ENCODE assay signal across 8 cellular contexts in the genomic region with DNA sequence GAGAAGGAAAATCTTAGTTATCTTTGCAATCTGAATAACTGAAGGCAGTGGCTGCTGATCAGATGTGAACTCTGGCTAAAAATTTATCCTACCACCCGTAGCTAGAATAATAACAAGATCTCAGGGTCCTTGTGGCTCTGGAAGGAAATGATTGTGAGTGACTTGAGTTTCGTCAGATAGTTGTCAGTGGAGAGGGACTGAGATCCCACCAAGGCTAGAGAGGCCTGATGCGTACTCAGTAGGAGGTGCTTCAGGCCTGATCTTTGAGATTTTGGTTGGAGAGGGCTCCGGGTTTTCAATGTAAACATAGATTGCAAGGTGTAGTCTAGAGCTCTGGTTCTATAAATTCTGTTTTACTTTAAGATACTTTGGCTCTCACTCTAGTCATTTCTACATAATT. TPM values are rescaled to one million over a fixed set of nuclear protein-coding genes. Genes with fewer than 3 reads are reported as not detected.
DNase-seq lines count a peak whose midpoint lies in the region; ATAC-seq and TF ChIP-seq lines count a peak whose summit lies in the region.
"Had no signal": no experiment of that assay in that cellular context is flagged by ENCODE, and none has a peak within 500 bp of the region (broad histone marks: within the 10 kb centered on the region; RNA-seq: fewer than 3 reads in every experiment).

No MANE protein-coding gene starts in this region.

- no peaks in the 10 kb centered on the region for H4K20me1 ChIP-seq in HCT116 (ENCODE audit: insufficient read depth)

- no peak overlapping the region for H3K27ac ChIP-seq in HCT116 (ENCODE audit: low read depth, low read length)

- TF ChIP-seq POLR2A in HCT116 (IDR thresholded peaks at IDR 0.05; ENCODE audit: borderline replicate concordance, extremely low read depth, insufficient read depth, insufficient read length), result no peak

- no peaks in the 10 kb centered on the region for H3K9me3 ChIP-seq in HCT116 (ENCODE audit: control insufficient read depth in 1 of 2, insufficient read depth in 1 of 2, low read depth in 1 of 2, low read length in 2 of 2)
- H3K9me3 ChIP-seq in T-helper 17 cell (ENCODE audit: control insufficient read depth, low read length, poor library complexity, severe bottlenecking), result no peaks in the 10 kb centered on the region
- H3K9me3 ChIP-seq: mucosa of descending colon had no signal

- peak overlapping the region; percentile 83 for H3K4me2 ChIP-seq in HCT116 (ENCODE audit: low read length)

- no peaks in the 10 kb centered on the region for H3K9me2 ChIP-seq in HCT116 (ENCODE audit: insufficient read depth)

- H3K4me3 ChIP-seq in HCT116 (replicated peaks in 1 of 2; ENCODE audit: low read depth in 1 of 2, low read length in 2 of 2) (peak overlapping the region; percentile 59 to 76; a peak in 3 of 4 replicates), foreskin fibroblast (ENCODE audit: low read depth in 1 of 2, low read length in 2 of 2) (peak overlapping the region; percentile 49 to 81)

- DNase-seq in HCT116 (ENCODE audit: low read depth, low spot score) (no peak), T-helper 17 cell (no peak), foreskin fibroblast (no peak), RKO (ENCODE audit: low spot score) (no peak)
- no peak for DNase-seq in activated CD4-positive, alpha-beta T cell treated with anti-CD3 and anti-CD28 coated beads, Interleukin-2, amount 50 U/mL, for 1 hour

- CTCF ChIA-PET in HCT116 (lab: Charles Lee), result interaction anchor here (0.8 to 1.4 kb wide), 3 partner anchors 12 to 84 kb away, joined by 3 to 4 read pairs (median 3); no protein-coding TSS in a partner anchor

- H3K4me3 Mint-ChIP-seq in T-helper 17 cell, result peak overlapping the region; percentile 92
- peak overlapping the region; percentile 77 for H3K4me3 Mint-ChIP-seq in stimulated activated memory B cell treated with anti-CD40 and anti-IgM and Interleukin-4, amounts not matched to agents 10 μg/mL and 1 μg/mL and 100 μg/mL, for 72 hours

- H3K27me3 ChIP-seq in HCT116 (ENCODE audit: insufficient read depth, low read length), result no peaks in the 10 kb centered on the region

- no peak overlapping the region; the same call in 1 of the 2 replicates for H3K9ac ChIP-seq in HCT116 (ENCODE audit: low read length)

- no peak overlapping the region for H2AFZ ChIP-seq in HCT116 (ENCODE audit: low read depth, low read length, poor library complexity, severe bottlenecking)

- no peaks in the 10 kb centered on the region for H3K27me3 Mint-ChIP-seq in T-helper 17 cell
- H3K27me3 Mint-ChIP-seq in stimulated activated memory B cell treated with anti-CD40 and anti-IgM and Interleukin-4, amounts not matched to agents 10 μg/mL and 1 μg/mL and 100 μg/mL, for 72 hours, result no peaks in the 10 kb centered on the region

- peaks cover 42% of the 10 kb centered on the region for H3K4me1 Mint-ChIP-seq in T-helper 17 cell
- H3K4me1 Mint-ChIP-seq in stimulated activated memory B cell treated with anti-CD40 and anti-IgM and Interleukin-4, amounts not matched to agents 10 μg/mL and 1 μg/mL and 100 μg/mL, for 72 hours, result peaks cover 43% of the 10 kb centered on the region

- TF ChIP-seq CTCF in HCT116 (IDR thresholded peaks at IDR 0.05 in 2 of 3, conservative IDR thresholded peaks at IDR 0.05 in 1 of 3; ENCODE audit: borderline replicate concordance in 1 of 3, insufficient read depth in 1 of 3, low read depth in 2 of 3, low read length in 2 of 3) (no peak), foreskin fibroblast (IDR thresholded peaks at IDR 0.05; ENCODE audit: low read depth, low read length) (no peak)

- peak overlapping the region; percentile 93 for H3K27ac Mint-ChIP-seq in T-helper 17 cell
- H3K27ac Mint-ChIP-seq in stimulated activated memory B cell treated with anti-CD40 and anti-IgM and Interleukin-4, amounts not matched to agents 10 μg/mL and 1 μg/mL and 100 μg/mL, for 72 hours, result peak overlapping the region; percentile 99

- H3K9me3 Mint-ChIP-seq in stimulated activated memory B cell treated with anti-CD40 and anti-IgM and Interleukin-4, amounts not matched to agents 10 μg/mL and 1 μg/mL and 100 μg/mL, for 72 hours, result no peaks in the 10 kb centered on the region

- H3K4me1 ChIP-seq in HCT116 (ENCODE audit: control insufficient read depth in 1 of 2, insufficient read depth in 2 of 2, low read length in 2 of 2), result peaks cover 14 to 31% of the 10 kb centered on the region in 2 experiments

- TSS peak; percentile 49 for BruUV-seq in HCT116 (replicated peaks; lab: Mats Ljungman, UMichigan)

- peaks cover 39% of the 10 kb centered on the region for H3K79me2 ChIP-seq in HCT116 (ENCODE audit: insufficient read depth, low read length)

- intact Hi-C loops in HCT116 (cut with micrococcal nuclease), result loop anchor here (2.0 kb wide), 2 partner anchors 83 to 137 kb away; a partner anchor contains a TSS

- ATAC-seq in HCT116, result no peak
- ATAC-seq in T-helper 17 cell, result no peak
- no peak for ATAC-seq in stimulated activated memory B cell treated with anti-CD40 and anti-IgM and Interleukin-4, amounts not matched to agents 10 μg/mL and 1 μg/mL and 100 μg/mL, for 72 hours
- no peak for ATAC-seq in GM19455 (IDR thresholded peaks at IDR 0.05; ENCODE audit: unreplicated experiment)
- ATAC-seq: mucosa of descending colon had no signal

- no peaks in the 10 kb centered on the region for H3K36me3 Mint-ChIP-seq in T-helper 17 cell (ENCODE audit: low read depth)
- H3K36me3 Mint-ChIP-seq in stimulated activated memory B cell treated with anti-CD40 and anti-IgM and Interleukin-4, amounts not matched to agents 10 μg/mL and 1 μg/mL and 100 μg/mL, for 72 hours, result peaks cover 16% of the 10 kb centered on the region

- no peak for TF ChIP-seq RAD21 in HCT116 (IDR thresholded peaks at IDR 0.05; ENCODE audit: low read depth)

- POLR2A ChIA-PET in HCT116 (lab: Charles Lee), result interaction anchor here (0.8 to 1.4 kb wide), 2 partner anchors 9 to 23 kb away, joined by 3 read pairs; a partner anchor contains a TSS

- RAD21 ChIA-PET in HCT116 (lab: Charles Lee; ENCODE audit: low non-redundant PET in 1 of 2, low total read pairs in 2 of 2, uncharacterized antibody in 2 of 2, unreplicated experiment in 2 of 2), result no interaction called here

- peaks cover 9 to 11% of the 10 kb centered on the region in 2 experiments; a peak in 3 of 4 replicates for H3K36me3 ChIP-seq in HCT116 (ENCODE audit: control insufficient read depth in 1 of 2, insufficient read depth in 2 of 2, low read length in 2 of 2)

TF ChIP-seq in HCT116, 20 proteins besides CTCF, POLR2A, EP300 and RAD21:
- TF ChIP-seq FOSL1 (IDR thresholded peaks at IDR 0.05; ENCODE audit: low read depth), result no peak
- TF ChIP-seq, protein P1, sequence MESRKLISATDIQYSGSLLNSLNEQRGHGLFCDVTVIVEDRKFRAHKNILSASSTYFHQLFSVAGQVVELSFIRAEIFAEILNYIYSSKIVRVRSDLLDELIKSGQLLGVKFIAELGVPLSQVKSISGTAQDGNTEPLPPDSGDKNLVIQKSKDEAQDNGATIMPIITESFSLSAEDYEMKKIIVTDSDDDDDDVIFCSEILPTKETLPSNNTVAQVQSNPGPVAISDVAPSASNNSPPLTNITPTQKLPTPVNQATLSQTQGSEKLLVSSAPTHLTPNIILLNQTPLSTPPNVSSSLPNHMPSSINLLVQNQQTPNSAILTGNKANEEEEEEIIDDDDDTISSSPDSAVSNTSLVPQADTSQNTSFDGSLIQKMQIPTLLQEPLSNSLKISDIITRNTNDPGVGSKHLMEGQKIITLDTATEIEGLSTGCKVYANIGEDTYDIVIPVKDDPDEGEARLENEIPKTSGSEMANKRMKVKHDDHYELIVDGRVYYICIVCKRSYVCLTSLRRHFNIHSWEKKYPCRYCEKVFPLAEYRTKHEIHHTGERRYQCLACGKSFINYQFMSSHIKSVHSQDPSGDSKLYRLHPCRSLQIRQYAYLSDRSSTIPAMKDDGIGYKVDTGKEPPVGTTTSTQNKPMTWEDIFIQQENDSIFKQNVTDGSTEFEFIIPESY (IDR thresholded peaks at IDR 0.05; ENCODE audit: extremely low read depth, insufficient replicate concordance, low read length), result no peak
- no peak for TF ChIP-seq ELF1 (IDR thresholded peaks at IDR 0.05; ENCODE audit: borderline replicate concordance, low read depth)
- TF ChIP-seq SP1 (IDR thresholded peaks at IDR 0.05; ENCODE audit: low read depth), result no peak

RNA-seq across cellular contexts. Expression of a gene that starts 1.4 kb away (rescaled TPM):
- total RNA-seq in HCT116 (2021; ENCODE audit: unreplicated experiment), result 37.1 TPM
- 28.7 and 30.1 TPM in 2 replicates for polyA plus RNA-seq in HCT116 (2012)
- total RNA-seq in T-helper 17 cell, result 100 to 1,000 TPM; 155 to 209 TPM

RNA-seq across cellular contexts. Expression of a gene that starts 13.5 kb away (rescaled TPM):
- total RNA-seq in HCT116 (2021; ENCODE audit: unreplicated experiment), result 23.5 TPM
- 27.0 and 27.2 TPM in 2 replicates for polyA plus RNA-seq in HCT116 (2012)
- total RNA-seq in T-helper 17 cell, result 1 to 10 TPM; 2.2 to 4.3 TPM

RNA-seq across cellular contexts. Expression of a gene that starts 22.7 kb away (rescaled TPM):
- total RNA-seq in HCT116 (2021; ENCODE audit: unreplicated experiment) (21.5 TPM), T-helper 17 cell (10 to 100 TPM; 19.6 to 23.1 TPM)
- 18.0 and 19.6 TPM in 2 replicates for polyA plus RNA-seq in HCT116 (2012)

RNA-seq across cellular contexts. Expression of a gene that starts 56.6 kb away (rescaled TPM):
- total RNA-seq in HCT116 (2021; ENCODE audit: unreplicated experiment) (64.0 TPM), T-helper 17 cell (10 to 100 TPM; 75.3 to 77.0 TPM)
- 83.8 and 91.5 TPM in 2 replicates for polyA plus RNA-seq in HCT116 (2012)
